In genomic region chr11:111836766-111837165, GRCh38 we compare ENCODE assay signal across 12 cellular contexts. TPM values are rescaled to one million over a fixed set of nuclear protein-coding genes. Genes with fewer than 3 reads are reported as not detected.
DNase-seq lines count a peak whose midpoint lies in the region; ATAC-seq and TF ChIP-seq lines count a peak whose summit lies in the region.
"Had no signal": no experiment of that assay in that cellular context is flagged by ENCODE, and none has a peak within 500 bp of the region (broad histone marks: within the 10 kb centered on the region; RNA-seq: fewer than 3 reads in every experiment).

No MANE protein-coding gene starts in this region.

- CTCF ChIA-PET in GM10248 (lab: Yijun Ruan, JAX): interaction anchor here (0.7 to 4.1 kb wide), 2 partner anchors 35 to 250 kb away, joined by 3 to 13 read pairs; no protein-coding TSS in a partner anchor

- peaks cover 0 to 10% of the 10 kb centered on the region in 2 donors for H3K36me3 ChIP-seq in vagina

- TF ChIP-seq POLR2A in vagina (IDR thresholded peaks at IDR 0.05): no peak

- no peak overlapping the region for H3K27ac ChIP-seq in vagina
- H3K27ac ChIP-seq: BLaER1 treated with 17β-estradiol and CSF1 and Interleukin-3, amounts not matched to agents 10 nM and 100 nM; SK-N-MC; thoracic aorta had no signal

- no peaks in the 10 kb centered on the region for H3K27me3 ChIP-seq in vagina
- H3K27me3 ChIP-seq: BLaER1 treated with 17β-estradiol and CSF1 and Interleukin-3, amounts not matched to agents 10 nM and 100 nM had no signal

- TF ChIP-seq CTCF in GM10248 (IDR thresholded peaks at IDR 0.05; ENCODE audit: control extremely low read depth, extremely low read depth, low read depth, missing control alignments) (no peak), astrocyte of the spinal cord (IDR thresholded peaks at IDR 0.05; ENCODE audit: low read depth, low read length) (no peak), vagina (IDR thresholded peaks at IDR 0.05) (no peak)

- peak; percentile 45 for ATAC-seq in GM21367 (IDR thresholded peaks at IDR 0.05; ENCODE audit: unreplicated experiment)
- ATAC-seq in HG03159 (IDR thresholded peaks at IDR 0.05; ENCODE audit: unreplicated experiment): peak; percentile 81

- intact Hi-C loops in vagina (cut with DNase I): loop anchor here (5.0 kb wide), 1 partner anchor 1689 kb away; no protein-coding TSS in a partner anchor

- H3K4me1 ChIP-seq in vagina: no peaks in the 10 kb centered on the region
- H3K4me1 ChIP-seq: BLaER1 treated with 17β-estradiol and CSF1 and Interleukin-3, amounts not matched to agents 10 nM and 100 nM had no signal

- H3K9me3 ChIP-seq in vagina: no peaks in the 10 kb centered on the region
- H3K9me3 ChIP-seq: BLaER1 treated with 17β-estradiol and CSF1 and Interleukin-3, amounts not matched to agents 10 nM and 100 nM; thoracic aorta had no signal

- in situ Hi-C loops in astrocyte of the spinal cord (cut with HindIII; ENCODE audit: low sequenced_read_pairs): no loop called here

- H3K4me3 ChIP-seq in astrocyte of the spinal cord (ENCODE audit: low read depth, low read length): no peak overlapping the region
- H3K4me3 ChIP-seq in vagina: no peak overlapping the region
- H3K4me3 ChIP-seq: BLaER1 treated with 17β-estradiol and CSF1 and Interleukin-3, amounts not matched to agents 10 nM and 100 nM; SK-N-MC; thoracic aorta had no signal

- peak; percentile 29 for DNase-seq in GM10248 (ENCODE audit: extremely low spot score)
- peak; percentile 67 for DNase-seq in astrocyte of the spinal cord (ENCODE audit: low read depth, low spot score)
- DNase-seq in GOT3 (lab: John Stamatoyannopoulos, UW): no peak
- no peak for DNase-seq in activated CD4-positive, CD25-positive, alpha-beta regulatory T cell treated with anti-CD3 and anti-CD28 coated beads, Interleukin-2, amount 50 U/mL, for 72 hours
- DNase-seq in vagina (ENCODE audit: extremely low spot score in 2 of 2): no peak
- DNase-seq in cerebellar nuclear complex (lab: John Stamatoyannopoulos, UW): no peak
- DNase-seq: stimulated activated CD4-positive, alpha-beta T cell treated with anti-CD3 and anti-CD28 coated beads, Interleukin-12 subunit alpha, Interleukin-12 subunit beta, amount 100 ng/mL, for 4 hours had no signal

- POLR2A ChIA-PET in GM10248 (lab: Yijun Ruan, JAX): no interaction called here

RNA-seq across cellular contexts. Expression of gene ALG9, which starts 34.6 kb away (rescaled TPM):
- total RNA-seq in vagina: 31.7 TPM

RNA-seq across cellular contexts. Expression of gene FDXACB1, which starts 42.2 kb away (rescaled TPM):
- not detected for total RNA-seq in vagina

RNA-seq across cellular contexts. Expression of gene CFAP68, which starts 42.6 kb away (rescaled TPM):
- 22.6 TPM for total RNA-seq in vagina

Comparison
In these comparisons a context has a peak if more than half of its experiments do, and no peak if none do; other contexts are left out.
1. DNase-seq: peak in GM10248 (single experiment) and astrocyte of the spinal cord (single experiment); none in GOT3 (single experiment), activated CD4-positive, CD25-positive, alpha-beta regulatory T cell treated with anti-CD3 and anti-CD28 coated beads, Interleukin-2, amount 50 U/mL, for 72 hours (single experiment), vagina (0 of 2) and cerebellar nuclear complex (0 of 2).